Comparison of ENCODE assay signal across 8 cellular contexts in genomic region chr3:99875925-99876781, GRCh38. TPM values are rescaled to one million over a fixed set of nuclear protein-coding genes. Genes with fewer than 3 reads are reported as not detected.
A peak's percentile ranks its signal among the peaks of the same experiment; 100 is the strongest.
DNase-seq lines count a peak whose midpoint lies in the region; ATAC-seq and TF ChIP-seq lines count a peak whose summit lies in the region.

No MANE protein-coding gene starts in this region.

- peaks cover 44% of the 10 kb centered on the region for H3K4me1 Mint-ChIP-seq in activated CD8-positive, alpha-beta memory T cell treated with anti-CD3 and anti-CD28 coated beads, Interleukin-2, amount 10 ng/mL, durations not matched to agents 7 days and 5 days

- peak overlapping the region; percentile 19 for H3K27ac Mint-ChIP-seq in activated CD8-positive, alpha-beta memory T cell treated with anti-CD3 and anti-CD28 coated beads, Interleukin-2, amount 10 ng/mL, durations not matched to agents 7 days and 5 days

- ATAC-seq in HG02973 (IDR thresholded peaks at IDR 0.05; ENCODE audit: unreplicated experiment): peak; percentile 84
- ATAC-seq in activated CD8-positive, alpha-beta memory T cell treated with anti-CD3 and anti-CD28 coated beads, Interleukin-2, amount 10 ng/mL, durations not matched to agents 7 days and 5 days: peak; percentile 94

- DNase-seq in NCI-H524 treated with DMSO at 0.1 percent for 48 hours (lab: John Stamatoyannopoulos, UW) (peak; percentile 6), mesenteric fat pad (ENCODE audit: low spot score) (peak; percentile 96), OCI-M2 (lab: John Stamatoyannopoulos, UW; ENCODE audit: unreplicated experiment) (no peak)
- peak; percentile 74 for DNase-seq in activated CD8-positive, alpha-beta memory T cell treated with anti-CD3 and anti-CD28 coated beads, Interleukin-2, amount 10 ng/mL, durations not matched to agents 7 days and 5 days
- peak; percentile 55 for DNase-seq in stimulated activated CD8-positive, alpha-beta memory T cell treated with anti-CD3 and anti-CD28 coated beads, Interleukin-12 subunit alpha, Interleukin-12 subunit beta, amount 100 ng/mL, for 4 hours (ENCODE audit: low read depth)

- H3K36me3 Mint-ChIP-seq in activated CD8-positive, alpha-beta memory T cell treated with anti-CD3 and anti-CD28 coated beads, Interleukin-2, amount 10 ng/mL, durations not matched to agents 7 days and 5 days: peaks cover 8% of the 10 kb centered on the region

- H3K4me3 Mint-ChIP-seq in activated CD8-positive, alpha-beta memory T cell treated with anti-CD3 and anti-CD28 coated beads, Interleukin-2, amount 10 ng/mL, durations not matched to agents 7 days and 5 days: peak overlapping the region; percentile 76

- H3K9me3 ChIP-seq in endocrine pancreas (ENCODE audit: control insufficient read depth, low read length): no peaks in the 10 kb centered on the region

- no peaks in the 10 kb centered on the region for H3K9me3 Mint-ChIP-seq in activated CD8-positive, alpha-beta memory T cell treated with anti-CD3 and anti-CD28 coated beads, Interleukin-2, amount 10 ng/mL, durations not matched to agents 7 days and 5 days (ENCODE audit: low read depth)

- H3K9ac ChIP-seq in endocrine pancreas (ENCODE audit: control insufficient read depth, insufficient read depth, low read length): peak overlapping the region; percentile 90

- H3K27me3 Mint-ChIP-seq in activated CD8-positive, alpha-beta memory T cell treated with anti-CD3 and anti-CD28 coated beads, Interleukin-2, amount 10 ng/mL, durations not matched to agents 7 days and 5 days: peaks cover 12% of the 10 kb centered on the region

- peak overlapping the region; percentile 97 for H3K4me3 ChIP-seq in endocrine pancreas (ENCODE audit: control insufficient read depth, insufficient read depth, low read length)

- peak; percentile 58 for TF ChIP-seq POLR2A in GM18526 (IDR thresholded peaks at IDR 0.05; ENCODE audit: extremely low read depth, insufficient read length)

- H3K4me1 ChIP-seq in endocrine pancreas (ENCODE audit: control insufficient read depth, insufficient read depth, low read length): peaks cover 6% of the 10 kb centered on the region

- CTCF ChIA-PET in activated CD8-positive, alpha-beta memory T cell treated with anti-CD3 and anti-CD28 coated beads, Interleukin-2, amount 10 ng/mL, durations not matched to agents 7 days and 5 days (lab: Charles Lee): interaction anchor here (0.8 to 1.5 kb wide), 3 partner anchors 8 to 30 kb away, joined by 3 to 4 read pairs (median 4); no protein-coding TSS in a partner anchor

- H3K36me3 ChIP-seq in endocrine pancreas (ENCODE audit: control insufficient read depth, insufficient read depth, low read length): no peaks in the 10 kb centered on the region

- no peaks in the 10 kb centered on the region for H3K27me3 ChIP-seq in endocrine pancreas (ENCODE audit: control insufficient read depth, insufficient read depth, low read length)

RNA-seq across cellular contexts. Expression of gene CMSS1, which starts 58.5 kb away (rescaled TPM):
- total RNA-seq in activated CD8-positive, alpha-beta memory T cell treated with anti-CD3 and anti-CD28 coated beads, Interleukin-2, amount 10 ng/mL, durations not matched to agents 7 days and 5 days: 10 to 100 TPM; 57.2 to 57.5 TPM
- 51.5 TPM for total RNA-seq in mesenteric fat pad
